20 cellular contexts compared by ENCODE assay signal in genomic region chr7:128774921-128775320, GRCh38. TPM values are rescaled to one million over a fixed set of nuclear protein-coding genes. Genes with fewer than 3 reads are reported as not detected.
A peak's percentile ranks its signal among the peaks of the same experiment; 100 is the strongest.
DNase-seq lines count a peak whose midpoint lies in the region; ATAC-seq and TF ChIP-seq lines count a peak whose summit lies in the region.
"Had no signal": no experiment of that assay in that cellular context is flagged by ENCODE, and none has a peak within 500 bp of the region (broad histone marks: within the 10 kb centered on the region; RNA-seq: fewer than 3 reads in every experiment).

No MANE protein-coding gene starts in this region.

- peaks cover 16% of the 10 kb centered on the region for H3K9me3 Mint-ChIP-seq in activated naive CD8-positive, alpha-beta T cell treated with anti-CD3 and anti-CD28 coated beads, Interleukin-2, amount 50 U/mL, for 24 hours
- H3K9me3 Mint-ChIP-seq in activated naive CD8-positive, alpha-beta T cell treated with anti-CD3 and anti-CD28 coated beads for 36 hours = peaks cover 14% of the 10 kb centered on the region
- H3K9me3 Mint-ChIP-seq in naive thymus-derived CD4-positive, alpha-beta T cell = peaks cover 0 to 16% (median 10%) of the 10 kb centered on the region in 11 donors

- CTCF ChIA-PET in Panc1 (lab: Charles Lee) = interaction anchor here (0.6 kb wide), 1 partner anchor 446 kb away, joined by 5 read pairs; no protein-coding TSS in a partner anchor
- CTCF ChIA-PET in naive thymus-derived CD4-positive, alpha-beta T cell (lab: Charles Lee) = no interaction called here

- H3K36me3 Mint-ChIP-seq in activated naive CD8-positive, alpha-beta T cell treated with anti-CD3 and anti-CD28 coated beads, Interleukin-2, amount 50 U/mL, for 24 hours (ENCODE audit: low read depth) = peaks cover 50% of the 10 kb centered on the region
- H3K36me3 Mint-ChIP-seq in activated naive CD8-positive, alpha-beta T cell treated with anti-CD3 and anti-CD28 coated beads for 36 hours = peaks cover 44% of the 10 kb centered on the region
- H3K36me3 Mint-ChIP-seq in naive thymus-derived CD4-positive, alpha-beta T cell = peaks cover 17 to 46% (median 30%) of the 10 kb centered on the region in 5 donors

- no peaks in the 10 kb centered on the region for H3K27me3 Mint-ChIP-seq in activated naive CD8-positive, alpha-beta T cell treated with anti-CD3 and anti-CD28 coated beads, Interleukin-2, amount 50 U/mL, for 24 hours
- peaks cover 4% of the 10 kb centered on the region for H3K27me3 Mint-ChIP-seq in activated naive CD8-positive, alpha-beta T cell treated with anti-CD3 and anti-CD28 coated beads for 36 hours
- H3K27me3 Mint-ChIP-seq in naive thymus-derived CD4-positive, alpha-beta T cell = peaks cover 0 to 2% (median 0%) of the 10 kb centered on the region in 5 donors
- H3K27me3 Mint-ChIP-seq: CD4-positive, CD25-positive, alpha-beta regulatory T cell had no signal

- H3K4me1 ChIP-seq in Panc1 (ENCODE audit: control insufficient read depth, insufficient read depth, low read length) = no peaks in the 10 kb centered on the region
- H3K4me1 ChIP-seq in naive thymus-derived CD4-positive, alpha-beta T cell (ENCODE audit: control insufficient read depth in 2 of 2, insufficient read depth in 2 of 2, low read length in 2 of 2) = no peaks in the 10 kb centered on the region
- H3K4me1 ChIP-seq: BE2C had no signal

- POLR2A ChIA-PET in Panc1 (lab: Charles Lee) = interaction anchor here (0.6 kb wide), 1 partner anchor 11 kb away, joined by 3 read pairs; no protein-coding TSS in a partner anchor
- POLR2A ChIA-PET in naive thymus-derived CD4-positive, alpha-beta T cell (lab: Charles Lee) = no interaction called here

- no peak for TF ChIP-seq CTCF in Panc1 (IDR thresholded peaks at IDR 0.05)

- no peak overlapping the region for H3K4me3 ChIP-seq in Panc1 (ENCODE audit: low read depth in 2 of 2, low read length in 2 of 2)
- H3K4me3 ChIP-seq in naive thymus-derived CD4-positive, alpha-beta T cell (ENCODE audit: low read length) = no peak overlapping the region

- ATAC-seq in activated naive CD8-positive, alpha-beta T cell treated with anti-CD3 and anti-CD28 coated beads, Interleukin-2, amount 50 U/mL, for 24 hours = peak; percentile 3
- peak; percentile 28; the same call in 1 of the 2 replicates for ATAC-seq in Panc1
- peak; percentile 47 for ATAC-seq in left lobe of liver
- ATAC-seq in naive thymus-derived CD4-positive, alpha-beta T cell = no peak
- no peak for ATAC-seq in HG02623 (IDR thresholded peaks at IDR 0.05; ENCODE audit: unreplicated experiment)
- no peak for ATAC-seq in HG02588 (IDR thresholded peaks at IDR 0.05; ENCODE audit: unreplicated experiment)

- no peak overlapping the region for H3K27ac Mint-ChIP-seq in activated naive CD8-positive, alpha-beta T cell treated with anti-CD3 and anti-CD28 coated beads, Interleukin-2, amount 50 U/mL, for 24 hours
- no peak overlapping the region for H3K27ac Mint-ChIP-seq in activated naive CD8-positive, alpha-beta T cell treated with anti-CD3 and anti-CD28 coated beads for 36 hours
- no peak overlapping the region for H3K27ac Mint-ChIP-seq in naive thymus-derived CD4-positive, alpha-beta T cell
- H3K27ac Mint-ChIP-seq: CD4-positive, CD25-positive, alpha-beta regulatory T cell had no signal

- BruUV-seq in Panc1 (replicated peaks; lab: Mats Ljungman, UMichigan) = no TSS peak

- H3K27ac ChIP-seq in Panc1 (ENCODE audit: low read length) = no peak overlapping the region
- H3K27ac ChIP-seq in naive thymus-derived CD4-positive, alpha-beta T cell (ENCODE audit: low read depth, low read length) = no peak overlapping the region
- H3K27ac ChIP-seq: KMS-11 had no signal

- in situ Hi-C loops in Panc1 (cut with HindIII; ENCODE audit: low pct_unique_long_range_greater_than_20kb, low sequenced_read_pairs) = no loop called here

- no peak for DNase-seq in activated naive CD8-positive, alpha-beta T cell treated with anti-CD3 and anti-CD28 coated beads, Interleukin-2, amount 50 U/mL, for 24 hours
- no peak for DNase-seq in activated naive CD8-positive, alpha-beta T cell treated with anti-CD3 and anti-CD28 coated beads for 36 hours
- DNase-seq in Panc1 (ENCODE audit: low read depth, low spot score) (no peak), left lobe of liver (ENCODE audit: low spot score) (no peak)
- no peak for DNase-seq in naive thymus-derived CD4-positive, alpha-beta T cell
- DNase-seq: BE2C; CD4-positive, CD25-positive, alpha-beta regulatory T cell; COR-L47; DMS153; EL; MV-4-11; NCI-H1694 treated with DMSO at 0.1 percent for 48 hours; NK-92 treated with Interleukin-12 subunit alpha and Interleukin-12 subunit beta, amount 100 ng/mL, for 24 hours; SIG-M5 had no signal

- no peak overlapping the region for H3K4me3 Mint-ChIP-seq in activated naive CD8-positive, alpha-beta T cell treated with anti-CD3 and anti-CD28 coated beads, Interleukin-2, amount 50 U/mL, for 24 hours
- no peak overlapping the region for H3K4me3 Mint-ChIP-seq in activated naive CD8-positive, alpha-beta T cell treated with anti-CD3 and anti-CD28 coated beads for 36 hours
- H3K4me3 Mint-ChIP-seq in naive thymus-derived CD4-positive, alpha-beta T cell = no peak overlapping the region
- H3K4me3 Mint-ChIP-seq: CD4-positive, CD25-positive, alpha-beta regulatory T cell had no signal

- no peaks in the 10 kb centered on the region for H3K27me3 ChIP-seq in Panc1 (ENCODE audit: control insufficient read depth, insufficient read depth, low read length)
- H3K27me3 ChIP-seq in naive thymus-derived CD4-positive, alpha-beta T cell (ENCODE audit: control insufficient read depth in 2 of 2, insufficient read depth in 2 of 2, low read length in 2 of 2) = no peaks in the 10 kb centered on the region
- H3K27me3 ChIP-seq: BE2C had no signal

- H3K4me1 Mint-ChIP-seq in activated naive CD8-positive, alpha-beta T cell treated with anti-CD3 and anti-CD28 coated beads, Interleukin-2, amount 50 U/mL, for 24 hours = peaks cover 20% of the 10 kb centered on the region
- H3K4me1 Mint-ChIP-seq in activated naive CD8-positive, alpha-beta T cell treated with anti-CD3 and anti-CD28 coated beads for 36 hours = peaks cover 13% of the 10 kb centered on the region
- H3K4me1 Mint-ChIP-seq in naive thymus-derived CD4-positive, alpha-beta T cell = no peaks in the 10 kb centered on the region

- peaks cover 8% of the 10 kb centered on the region; the same call in 1 of the 2 replicates for H3K9me3 ChIP-seq in Panc1 (ENCODE audit: control insufficient read depth, insufficient read depth, low read depth, low read length)
- no peaks in the 10 kb centered on the region for H3K9me3 ChIP-seq in naive thymus-derived CD4-positive, alpha-beta T cell (ENCODE audit: control insufficient read depth in 2 of 3, low read length in 3 of 3)

- intact Hi-C loops in Panc1 (cut with micrococcal nuclease; ENCODE audit: unreplicated experiment) = no loop called here
- intact Hi-C loops in naive thymus-derived CD4-positive, alpha-beta T cell (cut with micrococcal nuclease) = no loop called here

- H3K36me3 ChIP-seq in Panc1 (ENCODE audit: control insufficient read depth, insufficient read depth, low read length) = peaks cover 10% of the 10 kb centered on the region; the same call in 1 of the 2 replicates
- H3K36me3 ChIP-seq in naive thymus-derived CD4-positive, alpha-beta T cell (ENCODE audit: control insufficient read depth in 2 of 3, insufficient read depth in 3 of 3, low read length in 3 of 3) = peaks cover 0 to 20% (median 8%) of the 10 kb centered on the region in 3 experiments

RNA-seq across cellular contexts. Expression of gene OPN1SW, which starts 0.7 kb away (rescaled TPM):
- not detected for total RNA-seq in activated naive CD8-positive, alpha-beta T cell treated with anti-CD3 and anti-CD28 coated beads for 36 hours
- total RNA-seq in Panc1 (2021; ENCODE audit: unreplicated experiment) (not detected), left lobe of liver (not detected)
- 0.87 TPM for polyA plus RNA-seq in Panc1 (2012; ENCODE audit: insufficient read length)
- total RNA-seq in naive thymus-derived CD4-positive, alpha-beta T cell = not detected
- polyA plus RNA-seq in naive thymus-derived CD4-positive, alpha-beta T cell = not detected
- total RNA-seq: A172; CD4-positive, CD25-positive, alpha-beta regulatory T cell; NCI-H460; RPMI7951 had no signal
- polyA plus RNA-seq: CD4-positive, CD25-positive, alpha-beta regulatory T cell had no signal

RNA-seq across cellular contexts. Expression of gene CCDC136, which starts 16.8 kb away (rescaled TPM):
- 10 to 100 TPM; 10.8 to 11.0 TPM for total RNA-seq in activated naive CD8-positive, alpha-beta T cell treated with anti-CD3 and anti-CD28 coated beads for 36 hours
- total RNA-seq in Panc1 (2021; ENCODE audit: unreplicated experiment) (1.1 TPM), left lobe of liver (0.40 TPM)
- 0.38 TPM for polyA plus RNA-seq in Panc1 (2012; ENCODE audit: insufficient read length)
- total RNA-seq in naive thymus-derived CD4-positive, alpha-beta T cell = 10 to 100 TPM in 1 of 5 experiments, 1 to 10 TPM in 4; 6.7 to 14.0 (median 9.6) TPM
- polyA plus RNA-seq in naive thymus-derived CD4-positive, alpha-beta T cell = 1 to 10 TPM in 1 of 2 donors, under 1 TPM in 1; 0.70 to 1.6 TPM

RNA-seq across cellular contexts. Expression of gene CALU, which starts 35.8 kb away (rescaled TPM):
- 10 to 100 TPM; 42.2 to 44.5 TPM for total RNA-seq in activated naive CD8-positive, alpha-beta T cell treated with anti-CD3 and anti-CD28 coated beads for 36 hours
- total RNA-seq in Panc1 (2021; ENCODE audit: unreplicated experiment) (210 TPM), left lobe of liver (27.5 TPM)
- 158 TPM for polyA plus RNA-seq in Panc1 (2012; ENCODE audit: insufficient read length)
- 10 to 100 TPM; 18.6 to 36.2 (median 22.6) TPM for total RNA-seq in naive thymus-derived CD4-positive, alpha-beta T cell
- polyA plus RNA-seq in naive thymus-derived CD4-positive, alpha-beta T cell = 10 to 100 TPM; 19.2 to 22.2 TPM

RNA-seq across cellular contexts. Expression of gene FLNC, which starts 55.3 kb away (rescaled TPM):
- under 1 TPM; 0.12 to 0.23 TPM for total RNA-seq in activated naive CD8-positive, alpha-beta T cell treated with anti-CD3 and anti-CD28 coated beads for 36 hours
- 10.2 TPM for total RNA-seq in Panc1 (2021; ENCODE audit: unreplicated experiment)
- polyA plus RNA-seq in Panc1 (2012; ENCODE audit: insufficient read length) = 7.4 TPM
- 0.55 TPM for total RNA-seq in left lobe of liver
- total RNA-seq in naive thymus-derived CD4-positive, alpha-beta T cell = under 1 TPM in 2 of 5 experiments, not detected in 3; 0.05 to 0.19 TPM
- not detected for polyA plus RNA-seq in naive thymus-derived CD4-positive, alpha-beta T cell
- total RNA-seq: CD4-positive, CD25-positive, alpha-beta regulatory T cell had no signal
- polyA plus RNA-seq: CD4-positive, CD25-positive, alpha-beta regulatory T cell had no signal

Comparison
In these comparisons a context has a peak if more than half of its experiments do, and no peak if none do; other contexts are left out.
1. ATAC-seq: peak in activated naive CD8-positive, alpha-beta T cell treated with anti-CD3 and anti-CD28 coated beads, Interleukin-2, amount 50 U/mL, for 24 hours (single experiment), Panc1 (single experiment) and left lobe of liver (single experiment); none in naive thymus-derived CD4-positive, alpha-beta T cell (single experiment), HG02623 (single experiment) and HG02588 (single experiment).